Comparison of ENCODE assay signal across 8 cellular contexts in the genomic region with DNA sequence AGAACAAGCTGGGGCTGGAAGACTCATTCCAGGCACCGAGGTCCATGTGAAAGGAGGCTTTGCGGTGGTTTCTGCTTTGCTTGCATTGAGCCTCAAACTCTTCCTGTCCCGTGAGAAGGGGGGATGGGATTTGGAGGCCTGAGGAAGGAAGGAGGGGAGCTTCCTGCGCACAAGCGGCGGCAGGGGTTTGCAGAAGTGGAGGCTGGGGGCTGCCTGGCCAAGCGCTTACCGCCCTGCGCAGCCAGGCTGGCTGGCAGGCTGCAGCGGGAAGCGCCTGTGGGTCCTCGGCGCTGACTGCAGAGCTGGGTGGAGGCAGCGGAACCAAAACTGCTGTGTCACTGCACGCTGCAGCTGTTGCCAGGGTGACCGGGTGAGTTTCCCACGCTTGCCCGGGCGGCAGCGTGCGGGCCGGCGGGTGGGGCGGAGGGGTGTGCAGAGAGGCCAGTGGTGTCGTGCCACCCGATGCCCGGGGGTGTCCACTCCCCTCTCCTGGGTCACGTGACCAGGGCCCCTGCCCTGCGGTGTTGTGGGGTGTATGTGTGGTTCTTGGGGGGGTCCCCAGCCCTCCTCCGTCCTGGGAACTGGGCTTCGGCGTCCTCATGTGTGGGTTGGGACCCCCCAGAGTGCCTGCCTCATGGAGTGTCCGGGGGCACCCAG.
DNase-seq lines count a peak whose midpoint lies in the region; ATAC-seq and TF ChIP-seq lines count a peak whose summit lies in the region.

No MANE protein-coding gene starts in this region.

- peak overlapping the region in 1 of 2 donors; percentile 48 for H3K27ac ChIP-seq in aorta (ENCODE audit: low read depth in 1 of 2, low read length in 2 of 2)

- intact Hi-C loops in aorta (cut with DNase I) = loop anchor here in 1 of 2 donors (2.0 to 5.0 kb wide), 2 partner anchors 45 to 78 kb away; no protein-coding TSS in a partner anchor

- TF ChIP-seq CTCF in retinal pigment epithelial cell (conservative IDR thresholded peaks at IDR 0.05; ENCODE audit: low read depth, low read length) = no peak

- H3K4me3 Mint-ChIP-seq in T-helper 17 cell = peak overlapping the region; percentile 85

- peaks cover 31% of the 10 kb centered on the region for H3K4me1 Mint-ChIP-seq in T-helper 17 cell

- peak; percentile 88 for ATAC-seq in T-helper 17 cell
- peak; percentile 89 for ATAC-seq in aorta (ENCODE audit: low FRiP score)

- H3K27me3 Mint-ChIP-seq in T-helper 17 cell = no peaks in the 10 kb centered on the region

- H3K27me3 ChIP-seq in aorta (ENCODE audit: control insufficient read depth in 1 of 2, insufficient read depth in 2 of 2, low read length in 1 of 2) = no peaks in the 10 kb centered on the region

- 0 to 5% methylated on average over 29 to 33 of the region's 33 CpGs for WGBS in aorta, 2 donors

- DNase-seq in ELR (ENCODE audit: low read depth) (peak; percentile 94), H4 (ENCODE audit: low spot score) (peak; percentile 95), MV-4-11 (lab: John Stamatoyannopoulos, UW) (peak; percentile 97), T-helper 17 cell (peak; percentile 57 to 61 (median 58)), anterior cingulate cortex (lab: John Stamatoyannopoulos, UW) (peak in 57 of 58 donors; percentile 37 to 94 (median 86)), hepatic stellate cell (ENCODE audit: low spot score) (peak; percentile 100), retinal pigment epithelial cell (ENCODE audit: low read depth) (peak; percentile 77), aorta (peak; percentile 97 to 98)

- H3K36me3 Mint-ChIP-seq in T-helper 17 cell (ENCODE audit: low read depth) = no peaks in the 10 kb centered on the region

- peak overlapping the region; percentile 29 for H3K4me3 ChIP-seq in retinal pigment epithelial cell (ENCODE audit: low read length)
- no peak overlapping the region for H3K4me3 ChIP-seq in aorta (ENCODE audit: low read length in 2 of 2)

- H3K36me3 ChIP-seq in aorta (ENCODE audit: control insufficient read depth in 1 of 2, insufficient read depth in 2 of 2, low read length in 1 of 2) = no peaks in the 10 kb centered on the region

- H3K27ac Mint-ChIP-seq in T-helper 17 cell = peak overlapping the region; percentile 8

- H3K9me3 ChIP-seq in T-helper 17 cell (ENCODE audit: control insufficient read depth, low read length, poor library complexity, severe bottlenecking) (no peaks in the 10 kb centered on the region), aorta (ENCODE audit: control insufficient read depth, low read length) (no peaks in the 10 kb centered on the region)

- peaks cover 2 to 3% of the 10 kb centered on the region in 2 donors for H3K4me1 ChIP-seq in aorta (ENCODE audit: control insufficient read depth in 1 of 2, insufficient read depth in 2 of 2, low read length in 2 of 2)
